ENCODE assay signal across 8 cellular contexts in genomic region chr15:41827880-41828746, GRCh38. TPM values are rescaled to one million over a fixed set of nuclear protein-coding genes. Genes with fewer than 3 reads are reported as not detected.
A peak's percentile ranks its signal among the peaks of the same experiment; 100 is the strongest.
DNase-seq lines count a peak whose midpoint lies in the region; ATAC-seq and TF ChIP-seq lines count a peak whose summit lies in the region.

JMJD7 (plus strand) TSS chr15:41828092; CDS start chr15:41828125, 33 bp downstream.

- ATAC-seq in CD4-positive, alpha-beta T cell (ENCODE audit: poor library complexity): peak; percentile 94
- peak; percentile 75 for ATAC-seq in GM19452 (IDR thresholded peaks at IDR 0.05; ENCODE audit: unreplicated experiment)

- DNase-seq in CD4-positive, alpha-beta T cell: peak; percentile 92 to 98 (median 96)
- peak; percentile 63 for DNase-seq in HT1080 (ENCODE audit: low read depth)
- peak; percentile 88 for DNase-seq in OCI-M1 (lab: John Stamatoyannopoulos, UW)
- peak; percentile 98 for DNase-seq in activated T-cell treated with anti-CD3 and anti-CD28 coated beads for 4 hours
- peak; percentile 44 for DNase-seq in epithelial cell of prostate (ENCODE audit: low read depth, low spot score)
- DNase-seq in stimulated activated CD8-positive, alpha-beta memory T cell treated with anti-CD3 and anti-CD28 coated beads, Interleukin-4, amount 100 ng/mL, for 24 hours (ENCODE audit: low read depth): peak; percentile 93

- peaks cover 5 to 14% of the 10 kb centered on the region in 2 donors for H3K4me1 ChIP-seq in mucosa of rectum (ENCODE audit: control insufficient read depth in 2 of 2, insufficient read depth in 2 of 2, low read length in 2 of 2)

- peaks cover 40% of the 10 kb centered on the region for H3K36me3 Mint-ChIP-seq in CD4-positive, alpha-beta T cell (ENCODE audit: low read depth)

- H3K27me3 ChIP-seq in CD4-positive, alpha-beta T cell (ENCODE audit: control insufficient read depth, insufficient read depth, low read length): no peaks in the 10 kb centered on the region
- H3K27me3 ChIP-seq in mucosa of rectum (ENCODE audit: control insufficient read depth in 2 of 2, insufficient read depth in 2 of 2, low read length in 2 of 2): no peaks in the 10 kb centered on the region

- H3K27ac ChIP-seq in CD4-positive, alpha-beta T cell (ENCODE audit: low read depth, low read length): peak within 1 kb of the TSS; percentile 64
- H3K27ac ChIP-seq in epithelial cell of prostate (peak within 1 kb of the TSS; percentile 80), mucosa of rectum (ENCODE audit: low read depth in 2 of 2, low read length in 2 of 2) (peak within 1 kb of the TSS; percentile 18 to 73)

- H3K9ac ChIP-seq in mucosa of rectum (ENCODE audit: low read depth in 1 of 2, low read length in 2 of 2): peak within 1 kb of the TSS; percentile 79 to 90

- no peak for TF ChIP-seq CTCF in CD4-positive, alpha-beta T cell (IDR thresholded peaks at IDR 0.05)

- CTCF ChIA-PET in CD4-positive, alpha-beta T cell (lab: Charles Lee): interaction anchor here (0.8 to 2.9 kb wide), 3 partner anchors 15 to 77 kb away, joined by 3 to 19 read pairs (median 3); partner anchors contain the start of gene MAPKBP1

- peaks cover 29% of the 10 kb centered on the region for H3K4me1 Mint-ChIP-seq in CD4-positive, alpha-beta T cell (ENCODE audit: low read depth)

- peaks cover 0 to 19% of the 10 kb centered on the region in 2 donors for H3K36me3 ChIP-seq in mucosa of rectum (ENCODE audit: control insufficient read depth in 2 of 2, insufficient read depth in 2 of 2, low read length in 2 of 2)

- H3K9me3 ChIP-seq in CD4-positive, alpha-beta T cell (ENCODE audit: control insufficient read depth, low read length): no peaks in the 10 kb centered on the region
- no peaks in the 10 kb centered on the region for H3K9me3 ChIP-seq in mucosa of rectum (ENCODE audit: control insufficient read depth in 2 of 2, low read length in 2 of 2)

- peak within 1 kb of the TSS; percentile 87 for H3K27ac Mint-ChIP-seq in CD4-positive, alpha-beta T cell

- H3K9me3 Mint-ChIP-seq in CD4-positive, alpha-beta T cell: no peaks in the 10 kb centered on the region

- intact Hi-C loops in CD4-positive, alpha-beta T cell (cut with DNase I, micrococcal nuclease): loop anchor here (1.0 to 5.0 kb wide), 9 partner anchors 54 to 426 kb away; partner anchors contain the start of genes EHD4 (in 1 of the 2), MAPKBP1 (in 1 of the 2), NDUFAF1 (in 1 of the 2) and RTF1 (in 1 of the 2)

- H3K4me3 Mint-ChIP-seq in CD4-positive, alpha-beta T cell: peak within 1 kb of the TSS; percentile 90

- POLR2A ChIA-PET in CD4-positive, alpha-beta T cell (lab: Charles Lee): interaction anchor here (1.2 to 3.4 kb wide), 7 partner anchors 16 to 144 kb away, joined by 3 to 25 read pairs (median 5); partner anchors contain the start of genes EHD4 and MAPKBP1

- H3K4me3 ChIP-seq in mucosa of rectum (ENCODE audit: low read length in 2 of 2): peak within 1 kb of the TSS; percentile 82 to 93

- no peaks in the 10 kb centered on the region for H3K27me3 Mint-ChIP-seq in CD4-positive, alpha-beta T cell

RNA-seq across cellular contexts. Expression of gene JMJD7, which starts in this region (rescaled TPM):
- total RNA-seq in CD4-positive, alpha-beta T cell: 10 to 100 TPM; 35.6 to 38.4 TPM
- total RNA-seq in HT1080 (2014; rRNA removed; shearing (Covaris generic)): 9.0 and 9.3 TPM in 2 replicates
- 8.5 and 8.6 TPM in 2 replicates for polyA plus RNA-seq in HT1080 (2015; cell fraction: cytosol; rRNA removed)
- 18.3 and 19.2 TPM in 2 replicates for polyA plus RNA-seq in HT1080 (2015; cell fraction: nucleus; rRNA removed)

Comparison
In these comparisons a context has a peak if more than half of its experiments do, and no peak if none do; other contexts are left out.
1. Peak in every context shown above with its lines: DNase-seq, ATAC-seq, H3K4me3 ChIP-seq and H3K27ac ChIP-seq.
2. DNase-seq: peak in every context shown above with its lines; median percentile 98 in activated T-cell treated with anti-CD3 and anti-CD28 coated beads for 4 hours; 96 in CD4-positive, alpha-beta T cell; 93 in stimulated activated CD8-positive, alpha-beta memory T cell treated with anti-CD3 and anti-CD28 coated beads, Interleukin-4, amount 100 ng/mL, for 24 hours; 88 in OCI-M1; 63 in HT1080; 44 in epithelial cell of prostate.